ENCODE assay signal across 21 cellular contexts in genomic region chr2:15842771-15843666, GRCh38.
DNase-seq lines count a peak whose midpoint lies in the region; ATAC-seq and TF ChIP-seq lines count a peak whose summit lies in the region.
"Had no signal": no experiment of that assay in that cellular context is flagged by ENCODE, and none has a peak within 500 bp of the region (broad histone marks: within the 10 kb centered on the region; RNA-seq: fewer than 3 reads in every experiment).

No MANE protein-coding gene starts in this region.

- no TSS peak for BruUV-seq in Caco-2 (replicated peaks; lab: Mats Ljungman, UMichigan)

- H3K27ac Mint-ChIP-seq in Caco-2 (ENCODE audit: unreplicated experiment): peak overlapping the region; percentile 1
- H3K27ac Mint-ChIP-seq: activated naive CD8-positive, alpha-beta T cell treated with anti-CD3 and anti-CD28 coated beads, Interleukin-2, amount 50 U/mL, for 24 hours; dendritic cell treated with granulocyte-macrophage colony-stimulating factor and Interleukin-4, amounts not matched to agents 40 ng/mL and 50 ng/mL, for 4 days had no signal

- no peaks in the 10 kb centered on the region for H3K36me3 Mint-ChIP-seq in Caco-2 (ENCODE audit: insufficient read depth, unreplicated experiment)

- 0 out of 2 replicates have a peak, but pooled peaks cover 1% of the 10 kb centered on the region for H3K9me3 ChIP-seq in Caco-2
- H3K9me3 ChIP-seq: breast epithelium, stomach had no signal

- no peaks in the 10 kb centered on the region for H3K36me3 ChIP-seq in Caco-2 (ENCODE audit: control insufficient read depth, insufficient read depth, low read length)
- H3K36me3 ChIP-seq: breast epithelium, stomach had no signal

- H3K27me3 ChIP-seq in Caco-2 (replicated peaks; ENCODE audit: control insufficient read depth, insufficient read depth, low read length): no peaks in the 10 kb centered on the region
- H3K27me3 ChIP-seq: breast epithelium, stomach had no signal

- peaks cover 35% of the 10 kb centered on the region for H3K4me1 ChIP-seq in Caco-2
- H3K4me1 ChIP-seq: breast epithelium, stomach had no signal

- H3K4me3 Mint-ChIP-seq in Caco-2 (ENCODE audit: unreplicated experiment): no peak overlapping the region
- H3K4me3 Mint-ChIP-seq: activated naive CD8-positive, alpha-beta T cell treated with anti-CD3 and anti-CD28 coated beads, Interleukin-2, amount 50 U/mL, for 24 hours; dendritic cell treated with granulocyte-macrophage colony-stimulating factor and Interleukin-4, amounts not matched to agents 40 ng/mL and 50 ng/mL, for 4 days had no signal

- no peaks in the 10 kb centered on the region for H3K27me3 Mint-ChIP-seq in Caco-2 (ENCODE audit: insufficient read depth, unreplicated experiment)
- H3K27me3 Mint-ChIP-seq: dendritic cell treated with granulocyte-macrophage colony-stimulating factor and Interleukin-4, amounts not matched to agents 40 ng/mL and 50 ng/mL, for 4 days had no signal

- POLR2A ChIA-PET in Caco-2 (lab: Charles Lee): no interaction called here

- TF ChIP-seq CTCF in Caco-2 (IDR thresholded peaks at IDR 0.05; ENCODE audit: insufficient read depth in 1 of 2, low read depth in 1 of 2, low read length in 1 of 2, severe bottlenecking in 1 of 2, unreplicated experiment in 1 of 2): no peak

- no peak for DNase-seq in Caco-2
- peak; percentile 28 for DNase-seq in iPS-NIHi11 (ENCODE audit: low spot score)
- DNase-seq in posterior cingulate gyrus: peak in 8 of 10 donors; percentile 38 to 93 (median 60)
- DNase-seq in activated CD8-positive, alpha-beta memory T cell treated with anti-CD3 and anti-CD28 coated beads, Interleukin-2, amount 50 U/mL, for 4 hours: no peak
- DNase-seq in mucosa of gallbladder (ENCODE audit: low spot score): no peak
- DNase-seq in activated T-cell treated with anti-CD3 and anti-CD28 coated beads, Interleukin-2, amount 50 U/mL, for 1 hour: no peak
- DNase-seq: activated CD4-positive, alpha-beta T cell treated with anti-CD3 and anti-CD28 coated beads, Interleukin-2, amount 50 U/mL, for 48 hours; activated CD4-positive, CD25-positive, alpha-beta regulatory T cell; activated effector memory CD4-positive, alpha-beta T cell treated with Interleukin-2 at 50 U/mL for 16 hours; activated naive CD8-positive, alpha-beta T cell treated with anti-CD3 and anti-CD28 coated beads, Interleukin-2, amount 50 U/mL, for 24 hours; GDM1; Karpas-422; NCI-H187; stimulated activated CD4-positive, alpha-beta T cell treated with anti-CD3 and anti-CD28 coated beads, Interleukin-15, amount 100 ng/mL, for 24 hours; stomach had no signal

- CTCF ChIA-PET in Caco-2 (lab: Charles Lee): interaction anchor here (0.5 kb wide), 1 partner anchor 163 kb away, joined by 4 read pairs; no protein-coding TSS in a partner anchor

- H3K4me3 ChIP-seq in Caco-2 (ENCODE audit: low read depth, low read length): no peak overlapping the region
- H3K4me3 ChIP-seq: breast epithelium, stomach had no signal

- peaks cover 9% of the 10 kb centered on the region for H3K9me3 Mint-ChIP-seq in Caco-2 (ENCODE audit: unreplicated experiment)
- H3K9me3 Mint-ChIP-seq: dendritic cell treated with granulocyte-macrophage colony-stimulating factor and Interleukin-4, amounts not matched to agents 40 ng/mL and 50 ng/mL, for 4 days had no signal

- H3K27ac ChIP-seq in angular gyrus (ENCODE audit: low read depth, low read length): peak overlapping the region; percentile 8
- H3K27ac ChIP-seq: breast epithelium, C4-2B, RWPE1, stomach had no signal

- intact Hi-C loops in Caco-2 (cut with micrococcal nuclease; ENCODE audit: unreplicated experiment): no loop called here
- intact Hi-C loops in posterior cingulate gyrus (cut with DNase I): no loop called here

- no peak for ATAC-seq in HG03139 (IDR thresholded peaks at IDR 0.05; ENCODE audit: unreplicated experiment)
- ATAC-seq: activated naive CD8-positive, alpha-beta T cell treated with anti-CD3 and anti-CD28 coated beads, Interleukin-2, amount 50 U/mL, for 24 hours had no signal

- H3K4me1 Mint-ChIP-seq in Caco-2 (ENCODE audit: low read depth, unreplicated experiment): peaks cover 18% of the 10 kb centered on the region
- H3K4me1 Mint-ChIP-seq: activated naive CD8-positive, alpha-beta T cell treated with anti-CD3 and anti-CD28 coated beads, Interleukin-2, amount 50 U/mL, for 24 hours had no signal

Comparison
In these comparisons a context has a peak if more than half of its experiments do, and no peak if none do; other contexts are left out.
1. DNase-seq: peak in iPS-NIHi11 (single experiment) and posterior cingulate gyrus (8 of 10); none in Caco-2 (0 of 2), activated CD8-positive, alpha-beta memory T cell treated with anti-CD3 and anti-CD28 coated beads, Interleukin-2, amount 50 U/mL, for 4 hours (single experiment), mucosa of gallbladder (single experiment) and activated T-cell treated with anti-CD3 and anti-CD28 coated beads, Interleukin-2, amount 50 U/mL, for 1 hour (single experiment).